Comparison of ENCODE assay signal across 1 cellular context in the genomic region with DNA sequence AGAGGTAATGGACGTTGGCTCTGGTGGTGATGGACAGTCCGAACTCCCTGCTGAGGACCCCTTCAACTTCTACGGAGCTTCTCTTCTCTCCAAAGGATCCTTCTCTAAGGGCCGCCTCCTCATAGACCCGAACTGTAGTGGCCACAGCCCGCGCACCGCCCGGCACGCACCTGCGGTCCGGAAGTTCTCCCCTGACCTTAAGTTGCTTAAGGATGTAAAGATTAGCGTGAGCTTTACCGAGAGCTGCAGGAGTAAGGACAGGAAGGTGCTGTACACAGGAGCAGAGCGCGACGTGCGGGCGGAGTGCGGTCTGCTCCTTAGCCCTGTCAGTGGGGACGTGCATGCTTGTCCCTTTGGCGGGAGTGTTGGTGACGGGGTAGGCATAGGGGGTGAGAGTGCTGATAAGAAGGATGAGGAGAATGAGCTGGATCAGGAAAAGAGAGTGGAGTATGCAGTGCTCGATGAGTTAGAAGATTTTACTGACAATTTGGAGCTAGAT.
TF ChIP-seq lines count a peak whose summit lies in the region.

No MANE protein-coding gene starts in this region.

TF ChIP-seq in GM23338, 12 proteins besides CTCF, POLR2A, EP300 and RAD21:
- TF ChIP-seq, protein P1, sequence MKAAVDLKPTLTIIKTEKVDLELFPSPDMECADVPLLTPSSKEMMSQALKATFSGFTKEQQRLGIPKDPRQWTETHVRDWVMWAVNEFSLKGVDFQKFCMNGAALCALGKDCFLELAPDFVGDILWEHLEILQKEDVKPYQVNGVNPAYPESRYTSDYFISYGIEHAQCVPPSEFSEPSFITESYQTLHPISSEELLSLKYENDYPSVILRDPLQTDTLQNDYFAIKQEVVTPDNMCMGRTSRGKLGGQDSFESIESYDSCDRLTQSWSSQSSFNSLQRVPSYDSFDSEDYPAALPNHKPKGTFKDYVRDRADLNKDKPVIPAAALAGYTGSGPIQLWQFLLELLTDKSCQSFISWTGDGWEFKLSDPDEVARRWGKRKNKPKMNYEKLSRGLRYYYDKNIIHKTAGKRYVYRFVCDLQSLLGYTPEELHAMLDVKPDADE (IDR thresholded peaks at IDR 0.05) = no peak
- TF ChIP-seq POLR2AphosphoS5 (IDR thresholded peaks at IDR 0.05; ENCODE audit: low read depth) (no peak), NANOG (IDR thresholded peaks at IDR 0.05; ENCODE audit: borderline replicate concordance) (no peak), ZNF331 (CRISPR knock-in tag; IDR thresholded peaks at IDR 0.05; ENCODE audit: low read depth) (no peak), EZH2phosphoT487 (IDR thresholded peaks at IDR 0.05; ENCODE audit: unreplicated experiment) (no peak), STAT1 (IDR thresholded peaks at IDR 0.05; ENCODE audit: unreplicated experiment) (no peak), JUNB (IDR thresholded peaks at IDR 0.05; ENCODE audit: unreplicated experiment) (no peak), CREB1 (CRISPR knock-in tag; IDR thresholded peaks at IDR 0.05; ENCODE audit: low read depth) (no peak), ZNF114 (CRISPR knock-in tag; IDR thresholded peaks at IDR 0.05) (no peak), ZNF462 (CRISPR knock-in tag; IDR thresholded peaks at IDR 0.05) (no peak), EZH2 (IDR thresholded peaks at IDR 0.05; ENCODE audit: low read depth, unreplicated experiment) (no peak), REST (IDR thresholded peaks at IDR 0.05; ENCODE audit: unreplicated experiment) (no peak)
